Comparison of ENCODE assay signal across 19 cellular contexts in the genomic region with DNA sequence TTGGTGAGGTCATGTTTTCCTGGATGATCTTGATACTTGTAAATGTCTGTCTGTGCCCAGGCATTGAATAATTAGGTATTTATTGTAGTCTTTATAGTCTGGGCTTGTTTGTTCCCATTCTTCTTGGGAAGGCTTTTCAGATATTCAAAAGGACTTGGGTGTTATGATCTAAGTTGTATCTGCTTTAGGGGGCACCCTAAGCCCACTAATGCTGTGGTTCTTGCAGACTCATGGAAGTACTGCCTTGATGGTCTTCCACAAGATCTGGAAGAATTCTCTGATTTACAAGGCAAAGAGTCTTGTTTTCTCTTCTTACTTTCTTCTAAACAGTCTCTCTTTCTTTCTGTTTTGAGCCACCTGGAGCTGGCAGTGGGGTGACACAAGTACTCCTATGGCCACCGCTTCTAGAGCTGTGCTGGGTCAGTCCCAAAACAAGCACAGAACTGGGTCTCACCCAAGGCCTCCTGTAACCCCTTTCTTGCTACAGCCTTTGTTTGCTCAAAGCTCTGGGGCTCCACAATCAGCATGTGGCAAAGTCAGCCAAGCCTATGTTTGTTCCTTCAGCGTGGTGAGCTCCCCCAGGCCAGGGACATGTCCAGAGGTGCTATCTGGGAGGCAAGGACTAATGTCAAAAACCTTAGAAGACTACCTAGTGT. TPM values are rescaled to one million over a fixed set of nuclear protein-coding genes. Genes with fewer than 3 reads are reported as not detected.
A peak's percentile ranks its signal among the peaks of the same experiment; 100 is the strongest.
DNase-seq lines count a peak whose midpoint lies in the region; ATAC-seq and TF ChIP-seq lines count a peak whose summit lies in the region.
"Had no signal": no experiment of that assay in that cellular context is flagged by ENCODE, and none has a peak within 500 bp of the region (broad histone marks: within the 10 kb centered on the region; RNA-seq: fewer than 3 reads in every experiment).

No MANE protein-coding gene starts in this region.

- H3K4me1 Mint-ChIP-seq in activated T-cell treated with anti-CD3 and anti-CD28 coated beads, Interleukin-2, amount 50 U/mL, for 72 hours (ENCODE audit: low read depth): no peaks in the 10 kb centered on the region

- H3K79me2 ChIP-seq in fibroblast of lung (ENCODE audit: control insufficient read depth, insufficient read depth, low read length): no peaks in the 10 kb centered on the region
- no peaks in the 10 kb centered on the region for H3K79me2 ChIP-seq in mesendoderm (ENCODE audit: control insufficient read depth, insufficient read depth, low read length)

- H3K79me1 ChIP-seq in mesendoderm (ENCODE audit: low read length): no peaks in the 10 kb centered on the region

- H2BK120ac ChIP-seq in mesendoderm (ENCODE audit: low read depth, low read length): no peak overlapping the region

- no peaks in the 10 kb centered on the region for H3K9me3 ChIP-seq in fibroblast of lung (ENCODE audit: control insufficient read depth, insufficient read depth, low read depth, low read length)

- no peak overlapping the region for H3K27ac Mint-ChIP-seq in activated T-cell treated with anti-CD3 and anti-CD28 coated beads, Interleukin-2, amount 50 U/mL, for 72 hours

- no peaks in the 10 kb centered on the region for H3K27me3 Mint-ChIP-seq in activated T-cell treated with anti-CD3 and anti-CD28 coated beads, Interleukin-2, amount 50 U/mL, for 72 hours (ENCODE audit: low read depth)

- H2BK5ac ChIP-seq in mesendoderm (ENCODE audit: low read length): no peak overlapping the region

- no peak overlapping the region for H4K5ac ChIP-seq in mesendoderm (ENCODE audit: low read length)

- WGBS in mesendoderm (ENCODE audit: extremely low coverage, insufficient coverage, low lambda C conversion rate): no CpG with 5 or more reads among the region's 2 CpGs

- no peak overlapping the region for H3K18ac ChIP-seq in mesendoderm (ENCODE audit: low read length)

- no peak overlapping the region for H4K8ac ChIP-seq in mesendoderm (ENCODE audit: low read depth, low read length)

- H2AFZ ChIP-seq in fibroblast of lung (ENCODE audit: low read length): no peak overlapping the region

- no peak overlapping the region for H3K4ac ChIP-seq in mesendoderm (ENCODE audit: low read depth, low read length)

- H3K27ac ChIP-seq in fibroblast of lung (ENCODE audit: insufficient read depth, low read length): no peak overlapping the region
- no peak overlapping the region for H3K27ac ChIP-seq in mesendoderm (ENCODE audit: low read depth, low read length)
- H3K27ac ChIP-seq: HL-60, SK-N-MC had no signal

- no peaks in the 10 kb centered on the region for H3K4me1 ChIP-seq in fibroblast of lung (ENCODE audit: control insufficient read depth, extremely low read depth, insufficient read depth, low read length)
- H3K4me1 ChIP-seq in mesendoderm (ENCODE audit: control insufficient read depth, low read depth, low read length): no peaks in the 10 kb centered on the region
- H3K4me1 ChIP-seq: Caco-2, HAP-1 had no signal

- H3K4me3 ChIP-seq in fibroblast of lung (replicated peaks in 1 of 4; ENCODE audit: control extremely low read depth in 1 of 4, insufficient read depth in 1 of 4, low read depth in 3 of 4, low read length in 4 of 4): no peak overlapping the region
- H3K4me3 ChIP-seq in mesendoderm (ENCODE audit: low read length): no peak overlapping the region
- H3K4me3 ChIP-seq: HAP-1, SK-N-MC had no signal

- H3K36me3 ChIP-seq in fibroblast of lung (ENCODE audit: control insufficient read depth, insufficient read depth, low read length) (no peaks in the 10 kb centered on the region), mesendoderm (ENCODE audit: control insufficient read depth, insufficient read depth, low read length) (no peaks in the 10 kb centered on the region)
- H3K36me3 ChIP-seq: HAP-1 had no signal

- H3K9me3 Mint-ChIP-seq in activated T-cell treated with anti-CD3 and anti-CD28 coated beads, Interleukin-2, amount 50 U/mL, for 72 hours: peaks cover 6 to 10% of the 10 kb centered on the region in 2 donors

- ATAC-seq in HG02798 (IDR thresholded peaks at IDR 0.05; ENCODE audit: poor library complexity, unreplicated experiment): no peak
- no peak for ATAC-seq in activated T-cell treated with anti-CD3 and anti-CD28 coated beads, Interleukin-2, amount 50 U/mL, for 72 hours (replicated peaks in 1 of 2)

- no peaks in the 10 kb centered on the region for H4K20me1 ChIP-seq in fibroblast of lung (ENCODE audit: control insufficient read depth, extremely low read depth, insufficient read depth, low read length)

- no peak overlapping the region for H2BK15ac ChIP-seq in mesendoderm (replicated peaks; ENCODE audit: low read depth)

- DNase-seq in EH (ENCODE audit: low read depth) (peak; percentile 3), LHCN-M2 (ENCODE audit: low read depth) (peak; percentile 4), fibroblast of lung (ENCODE audit: low read depth in 2 of 2) (peak; percentile 4 to 7), mesendoderm (peak; percentile 50), UCSD-AML1 (lab: John Stamatoyannopoulos, UW; ENCODE audit: unreplicated experiment) (no peak)
- no peak for DNase-seq in activated T-cell treated with anti-CD3 and anti-CD28 coated beads, Interleukin-2, amount 50 U/mL, for 72 hours
- DNase-seq: Caco-2, DMS53, KBM-7, NCI-H1048, NCI-H1436 treated with DMSO at 0.1 percent for 48 hours, NCI-H2081 treated with DMSO at 0.1 percent for 48 hours, NCI-H510A, NCI-H774 had no signal

- peaks cover 6 to 7% of the 10 kb centered on the region in 2 donors for H3K36me3 Mint-ChIP-seq in activated T-cell treated with anti-CD3 and anti-CD28 coated beads, Interleukin-2, amount 50 U/mL, for 72 hours (ENCODE audit: insufficient read depth in 2 of 2)

- H3K4me2 ChIP-seq in fibroblast of lung (ENCODE audit: extremely low read depth, insufficient read depth, low read length): no peak overlapping the region
- H3K4me2 ChIP-seq in mesendoderm (ENCODE audit: low read length): no peak overlapping the region

- no peak overlapping the region for H3K23ac ChIP-seq in mesendoderm (ENCODE audit: low read length)

- no peak overlapping the region for H3K56ac ChIP-seq in mesendoderm (ENCODE audit: low read length)

- no peak overlapping the region for H3K4me3 Mint-ChIP-seq in activated T-cell treated with anti-CD3 and anti-CD28 coated beads, Interleukin-2, amount 50 U/mL, for 72 hours

- H2AK5ac ChIP-seq in mesendoderm (ENCODE audit: low read length): no peak overlapping the region

- no peak for TF ChIP-seq CTCF in fibroblast of lung (conservative IDR thresholded peaks at IDR 0.05 in 1 of 2, IDR thresholded peaks at IDR 0.05 in 1 of 2; ENCODE audit: low read depth in 1 of 2, low read length in 2 of 2)

- H3K9ac ChIP-seq in fibroblast of lung (ENCODE audit: insufficient read depth, low read length): no peak overlapping the region
- no peak overlapping the region for H3K9ac ChIP-seq in mesendoderm (ENCODE audit: low read length)

- H3K27me3 ChIP-seq in fibroblast of lung (ENCODE audit: control insufficient read depth, insufficient read depth, low read length): no peaks in the 10 kb centered on the region
- no peaks in the 10 kb centered on the region for H3K27me3 ChIP-seq in mesendoderm (ENCODE audit: insufficient read depth, low read length, poor library complexity)

RNA-seq across cellular contexts. Expression of gene VN1R5, which starts 12.6 kb away (rescaled TPM):
- total RNA-seq in LHCN-M2 (2014; rRNA removed) (not detected in 2 replicates), fibroblast of lung (not detected in 2 replicates)
- not detected for polyA plus RNA-seq in LHCN-M2 (2012)
- polyA plus RNA-seq in fibroblast of lung: not detected in 2 replicates
- polyA plus RNA-seq in fibroblast of lung (2012): not detected in 2 replicates
- not detected in 2 replicates for polyA minus RNA-seq in fibroblast of lung (ENCODE audit: low replicate concordance)
- not detected for polyA plus RNA-seq in mesendoderm (2013, experiment 1 of 2)
- polyA plus RNA-seq in mesendoderm (2013, experiment 2 of 2): not detected
- not detected for total RNA-seq in activated T-cell treated with anti-CD3 and anti-CD28 coated beads, Interleukin-2, amount 50 U/mL, for 72 hours
- total RNA-seq: A673, Caco-2 had no signal

Comparison
In these comparisons a context has a peak if more than half of its experiments do, and no peak if none do; other contexts are left out.
1. DNase-seq: peak in EH (single experiment), LHCN-M2 (single experiment), fibroblast of lung (2 of 2) and mesendoderm (single experiment); none in UCSD-AML1 (single experiment) and activated T-cell treated with anti-CD3 and anti-CD28 coated beads, Interleukin-2, amount 50 U/mL, for 72 hours (0 of 2).